Comparison of ENCODE assay signal across 9 cellular contexts in genomic region chr2:60806988-60807681, GRCh38. TPM values are rescaled to one million over a fixed set of nuclear protein-coding genes. Genes with fewer than 3 reads are reported as not detected.
DNase-seq lines count a peak whose midpoint lies in the region; ATAC-seq and TF ChIP-seq lines count a peak whose summit lies in the region.
"Had no signal": no experiment of that assay in that cellular context is flagged by ENCODE, and none has a peak within 500 bp of the region (broad histone marks: within the 10 kb centered on the region; RNA-seq: fewer than 3 reads in every experiment).

No MANE protein-coding gene starts in this region.

- H3K4me3 Mint-ChIP-seq in activated naive CD4-positive, alpha-beta T cell treated with anti-CD3 and anti-CD28 coated beads for 36 hours, result peak overlapping the region; percentile 28
- no peak overlapping the region for H3K4me3 Mint-ChIP-seq in glutamatergic neuron (ENCODE audit: unreplicated experiment)

- CTCF ChIA-PET in activated naive CD4-positive, alpha-beta T cell treated with anti-CD3 and anti-CD28 coated beads for 36 hours (lab: Charles Lee), result interaction anchor here (0.6 to 11.5 kb wide), 10 partner anchors 11 to 189 kb away, joined by 3 to 128 read pairs (median 4); partner anchors contain the start of gene REL

- TF ChIP-seq CTCF in glutamatergic neuron (IDR thresholded peaks at IDR 0.05; ENCODE audit: partially characterized antibody, unreplicated experiment), result no peak

- no peaks in the 10 kb centered on the region for H3K36me3 Mint-ChIP-seq in activated naive CD4-positive, alpha-beta T cell treated with anti-CD3 and anti-CD28 coated beads for 36 hours (ENCODE audit: low read depth)
- no peaks in the 10 kb centered on the region for H3K36me3 Mint-ChIP-seq in glutamatergic neuron (ENCODE audit: unreplicated experiment)

- peak overlapping the region; percentile 90 for H3K27ac Mint-ChIP-seq in activated naive CD4-positive, alpha-beta T cell treated with anti-CD3 and anti-CD28 coated beads for 36 hours
- no peak overlapping the region for H3K27ac Mint-ChIP-seq in glutamatergic neuron (ENCODE audit: unreplicated experiment)

- H3K9me3 Mint-ChIP-seq in activated naive CD4-positive, alpha-beta T cell treated with anti-CD3 and anti-CD28 coated beads for 36 hours, result no peaks in the 10 kb centered on the region
- peaks cover 2% of the 10 kb centered on the region for H3K9me3 Mint-ChIP-seq in glutamatergic neuron (ENCODE audit: unreplicated experiment)

- intact Hi-C loops in activated naive CD4-positive, alpha-beta T cell treated with anti-CD3 and anti-CD28 coated beads for 36 hours (cut with micrococcal nuclease), result loop anchor here (1.0 to 10.0 kb wide), 16 partner anchors 11 to 868 kb away; partner anchors contain the start of genes PAPOLG, PEX13, REL and SANBR

- H3K4me1 Mint-ChIP-seq in activated naive CD4-positive, alpha-beta T cell treated with anti-CD3 and anti-CD28 coated beads for 36 hours (ENCODE audit: low read depth), result peaks cover 48% of the 10 kb centered on the region
- no peaks in the 10 kb centered on the region for H3K4me1 Mint-ChIP-seq in glutamatergic neuron (ENCODE audit: low read depth, unreplicated experiment)

- H3K27me3 Mint-ChIP-seq in activated naive CD4-positive, alpha-beta T cell treated with anti-CD3 and anti-CD28 coated beads for 36 hours (ENCODE audit: low read depth), result no peaks in the 10 kb centered on the region
- H3K27me3 Mint-ChIP-seq in glutamatergic neuron (ENCODE audit: unreplicated experiment), result peaks cover 10% of the 10 kb centered on the region

- peak; percentile 72 for DNase-seq in AG20443 (ENCODE audit: low spot score)
- DNase-seq in NCI-H748 (lab: John Stamatoyannopoulos, UW; ENCODE audit: unreplicated experiment), result peak; percentile 70
- DNase-seq in activated naive CD4-positive, alpha-beta T cell treated with anti-CD3 and anti-CD28 coated beads for 36 hours, result peak; percentile 85
- DNase-seq in myocyte (ENCODE audit: low read depth), result peak; percentile 78
- no peak for DNase-seq in glutamatergic neuron
- DNase-seq in NCI-H2196 (lab: John Stamatoyannopoulos, UW; ENCODE audit: unreplicated experiment), result no peak
- DNase-seq: heart left ventricle had no signal

- ATAC-seq in GM19023 (IDR thresholded peaks at IDR 0.05; ENCODE audit: unreplicated experiment), result peak; percentile 92
- peak; percentile 77 for ATAC-seq in HG03066 (IDR thresholded peaks at IDR 0.05; ENCODE audit: low read depth, unreplicated experiment)

RNA-seq across cellular contexts. Expression of gene PAPOLG, which starts 51.1 kb away (rescaled TPM):
- total RNA-seq in activated naive CD4-positive, alpha-beta T cell treated with anti-CD3 and anti-CD28 coated beads for 36 hours, result 10 to 100 TPM; 14.1 to 16.1 TPM
- 14.7 and 15.2 TPM in 2 replicates for total RNA-seq in myocyte
- polyA plus RNA-seq in myocyte (2012), result 3.5 TPM
- 22.7 TPM for total RNA-seq in glutamatergic neuron (ENCODE audit: unreplicated experiment)

Comparison
In these comparisons a context has a peak if more than half of its experiments do, and no peak if none do; other contexts are left out.
1. DNase-seq: peak in AG20443 (single experiment), NCI-H748 (single experiment), activated naive CD4-positive, alpha-beta T cell treated with anti-CD3 and anti-CD28 coated beads for 36 hours (single experiment) and myocyte (single experiment); none in glutamatergic neuron (single experiment) and NCI-H2196 (single experiment).